Comparison of ENCODE assay signal across 8 cellular contexts in the genomic region with DNA sequence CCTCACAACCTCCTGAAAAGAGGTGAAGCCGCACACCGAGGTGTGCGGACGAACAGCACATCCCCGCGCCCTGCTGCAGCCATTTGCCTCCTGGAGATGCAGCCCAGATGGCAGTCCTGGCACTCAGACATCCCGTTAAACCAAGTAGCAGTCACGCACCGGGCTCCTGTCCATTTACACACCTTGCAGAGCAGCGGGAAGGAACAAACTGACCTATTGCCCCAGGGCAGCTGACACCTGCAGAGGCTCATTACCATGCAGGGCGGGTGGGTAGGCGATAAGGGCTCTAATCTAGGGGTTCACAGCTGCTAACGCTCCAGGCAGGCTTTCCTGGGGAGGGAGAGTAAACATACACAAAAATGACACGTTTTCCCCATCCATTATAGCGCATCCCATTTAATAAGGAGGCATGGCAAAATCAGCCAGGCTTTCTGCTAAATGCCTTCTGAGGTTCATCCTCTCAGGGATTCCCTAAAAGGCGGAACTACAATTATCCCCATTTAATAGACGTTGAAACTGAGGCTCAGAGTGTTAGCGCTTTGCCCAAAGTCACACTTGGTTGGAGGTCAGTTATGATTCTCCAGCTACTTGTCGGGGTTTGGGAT. TPM values are rescaled to one million over a fixed set of nuclear protein-coding genes. Genes with fewer than 3 reads are reported as not detected.
DNase-seq lines count a peak whose midpoint lies in the region; ATAC-seq lines count a peak whose summit lies in the region.

No MANE protein-coding gene starts in this region.

- H3K14ac ChIP-seq in trophoblast cell (ENCODE audit: low read length) = peak overlapping the region; percentile 70

- ATAC-seq in GM19467 (IDR thresholded peaks at IDR 0.05; ENCODE audit: unreplicated experiment) = no peak

- peaks cover 13% of the 10 kb centered on the region for H3K79me2 ChIP-seq in trophoblast cell (ENCODE audit: control insufficient read depth, insufficient read depth, low read length, poor library complexity)

- H3K27ac ChIP-seq in SK-N-MC (peak overlapping the region; percentile 50; the same call in 1 of the 2 replicates), esophagus (ENCODE audit: low read depth in 2 of 2, low read length in 1 of 2) (peak overlapping the region; percentile 94 to 97), trophoblast cell (ENCODE audit: low read depth, low read length) (peak overlapping the region; percentile 67)

- H3K4me1 ChIP-seq in esophagus (ENCODE audit: control insufficient read depth in 2 of 2, insufficient read depth in 2 of 2, low read length in 1 of 2) (peaks cover 2 to 39% of the 10 kb centered on the region in 2 donors), trophoblast cell (ENCODE audit: control insufficient read depth in 1 of 2, insufficient read depth in 2 of 2, low read length in 2 of 2) (peaks cover 37% of the 10 kb centered on the region in 2 experiments)

- H4K8ac ChIP-seq in trophoblast cell (ENCODE audit: low read depth, low read length) = peak overlapping the region; percentile 67

- H2AK5ac ChIP-seq in trophoblast cell (ENCODE audit: low read length) = peak overlapping the region; percentile 71

- H4K91ac ChIP-seq in trophoblast cell (ENCODE audit: low read depth, low read length) = peak overlapping the region; percentile 39

- H3K4me3 ChIP-seq in SK-N-MC (peak overlapping the region; percentile 98), esophagus (ENCODE audit: low read depth in 1 of 2, low read length in 2 of 2) (peak overlapping the region; percentile 58 to 71), trophoblast cell (ENCODE audit: low read depth, low read length) (peak overlapping the region; percentile 63)

- peak overlapping the region; percentile 81 for H4K12ac ChIP-seq in trophoblast cell (ENCODE audit: low read depth, low read length)

- H3K4ac ChIP-seq in trophoblast cell (ENCODE audit: low read depth, low read length) = no peak overlapping the region

- peak overlapping the region; percentile 46 for H3K18ac ChIP-seq in trophoblast cell (ENCODE audit: low read length)

- peaks cover 19% of the 10 kb centered on the region for H3K79me1 ChIP-seq in trophoblast cell (ENCODE audit: low read length)

- peak overlapping the region; percentile 8 for H2BK12ac ChIP-seq in trophoblast cell (ENCODE audit: low read length)

- H3K4me2 ChIP-seq in trophoblast cell (ENCODE audit: low read length) = peak overlapping the region; percentile 68

- H2BK5ac ChIP-seq in trophoblast cell (ENCODE audit: low read depth, low read length, poor library complexity) = peak overlapping the region; percentile 27

- no peaks in the 10 kb centered on the region for H3K36me3 ChIP-seq in SK-N-MC (ENCODE audit: insufficient read depth, low read length)
- peaks cover 4 to 17% of the 10 kb centered on the region in 2 donors for H3K36me3 ChIP-seq in esophagus (ENCODE audit: control insufficient read depth in 2 of 2, insufficient read depth in 2 of 2, low read length in 1 of 2)
- peaks cover 15 to 18% of the 10 kb centered on the region in 2 experiments for H3K36me3 ChIP-seq in trophoblast cell (ENCODE audit: control insufficient read depth in 1 of 2, insufficient read depth in 2 of 2, low read length in 2 of 2)

- H3K9ac ChIP-seq in SK-N-MC (ENCODE audit: insufficient read length) (no peak overlapping the region), trophoblast cell (ENCODE audit: low read length) (no peak overlapping the region)

- no peaks in the 10 kb centered on the region for H3K9me3 ChIP-seq in SK-N-MC (ENCODE audit: low read depth, low read length)
- no peaks in the 10 kb centered on the region for H3K9me3 ChIP-seq in esophagus (ENCODE audit: control insufficient read depth in 2 of 2, insufficient read depth in 1 of 2, low read depth in 1 of 2, low read length in 1 of 2)
- no peaks in the 10 kb centered on the region for H3K9me3 ChIP-seq in trophoblast cell (ENCODE audit: insufficient read depth, low read depth, low read length)

- WGBS in esophagus, 2 donors = 11 to 14% methylated on average over 19 of the region's 19 CpGs
- WGBS in trophoblast cell (ENCODE audit: extremely low coverage, insufficient coverage, insufficient read length) = no CpG with 5 or more reads among the region's 19 CpGs

- no peak overlapping the region for H3K23ac ChIP-seq in trophoblast cell (ENCODE audit: low read length)

- no peak overlapping the region for H2BK120ac ChIP-seq in trophoblast cell (ENCODE audit: insufficient read depth, low read length, poor library complexity)

- peak; percentile 19 for DNase-seq in NCI-H345 (lab: John Stamatoyannopoulos, UW)
- no peak for DNase-seq in NCI-H345 treated with DMSO at 0.1 percent for 48 hours (lab: John Stamatoyannopoulos, UW; ENCODE audit: unreplicated experiment)
- no peak for DNase-seq in SK-N-MC (ENCODE audit: low read depth, low spot score)
- peak in 1 of 2 donors; percentile 61 for DNase-seq in trophoblast cell
- no peak for DNase-seq in effector CD8-positive, alpha-beta T cell (lab: John Stamatoyannopoulos, UW)
- no peak for DNase-seq in Ammon's horn (ENCODE audit: low spot score)

- H3K27me3 ChIP-seq in esophagus (ENCODE audit: control insufficient read depth in 1 of 2, insufficient read depth in 2 of 2, low read length in 2 of 2) (no peaks in the 10 kb centered on the region), trophoblast cell (ENCODE audit: insufficient read depth, low read length) (no peaks in the 10 kb centered on the region)

- no peak overlapping the region for H2AFZ ChIP-seq in trophoblast cell (ENCODE audit: insufficient read depth, low read length, poor library complexity)

RNA-seq across cellular contexts. Expression of gene EHBP1L1, which starts 0.8 kb away (rescaled TPM):
- 10 to 100 TPM; 54.4 to 61.6 TPM for polyA plus RNA-seq in esophagus
- polyA plus RNA-seq in trophoblast cell (2013) = 12.5 and 13.2 TPM in 2 replicates

RNA-seq across cellular contexts. Expression of gene FAM89B, which starts 2.7 kb away (rescaled TPM):
- polyA plus RNA-seq in esophagus = 10 to 100 TPM; 27.9 to 36.5 TPM
- polyA plus RNA-seq in trophoblast cell (2013) = 71.6 and 72.3 TPM in 2 replicates

RNA-seq across cellular contexts. Expression of gene ZNRD2, which starts 4.8 kb away (rescaled TPM):
- 10 to 100 TPM; 38.9 to 52.1 TPM for polyA plus RNA-seq in esophagus
- polyA plus RNA-seq in trophoblast cell (2013) = 88.8 and 89.4 TPM in 2 replicates

RNA-seq across cellular contexts. Expression of gene LTBP3, which starts 16.9 kb away (rescaled TPM):
- polyA plus RNA-seq in esophagus = 10 to 100 TPM; 32.8 to 36.4 TPM
- 36.2 and 40.2 TPM in 2 replicates for polyA plus RNA-seq in trophoblast cell (2013)

RNA-seq across cellular contexts. Expression of gene KCNK7, which starts 20.5 kb away (rescaled TPM):
- polyA plus RNA-seq in esophagus = 10 to 100 TPM; 18.4 to 19.8 TPM
- 0.03 and 0.04 TPM in 2 replicates for polyA plus RNA-seq in trophoblast cell (2013)
